Comparison of ENCODE assay signal across 8 cellular contexts in the genomic region with DNA sequence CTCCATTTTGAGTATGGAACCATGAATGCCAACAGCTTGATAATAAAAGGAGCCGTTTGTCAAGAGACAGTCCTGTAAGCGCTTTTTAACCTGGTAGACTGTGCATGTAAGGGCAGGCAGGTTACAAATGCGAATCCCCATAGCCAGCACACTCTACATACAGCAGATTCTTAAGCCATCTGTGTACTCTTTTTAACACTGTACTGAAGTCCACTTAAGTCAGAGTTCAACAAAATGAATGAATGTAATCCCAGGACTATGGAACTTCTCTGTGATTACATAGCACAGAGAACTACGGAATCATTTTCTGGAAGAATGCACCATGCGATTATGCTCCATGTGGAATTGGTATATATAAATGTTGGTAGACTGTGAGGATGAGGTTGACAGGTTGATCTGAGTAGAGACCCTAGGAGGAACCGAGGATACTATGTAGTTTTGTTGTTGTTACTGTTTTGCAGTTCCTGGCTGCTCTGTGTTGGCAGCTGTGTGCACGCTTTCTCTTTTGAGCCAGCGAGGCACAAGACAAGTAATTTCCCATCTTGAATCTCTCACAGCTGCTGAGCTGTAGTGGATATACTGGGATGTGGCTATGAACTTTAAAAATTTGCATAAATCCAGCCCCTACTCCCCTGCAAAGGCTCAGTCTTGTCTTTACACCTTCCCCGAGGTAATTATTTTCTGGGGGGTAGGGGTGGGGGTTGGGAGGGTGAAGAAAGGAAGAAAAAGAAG. TPM values are rescaled to one million over a fixed set of nuclear protein-coding genes. Genes with fewer than 3 reads are reported as not detected.
DNase-seq lines count a peak whose midpoint lies in the region; ATAC-seq and TF ChIP-seq lines count a peak whose summit lies in the region.

No MANE protein-coding gene starts in this region.

- no peaks in the 10 kb centered on the region for H3K27me3 Mint-ChIP-seq in activated naive CD4-positive, alpha-beta T cell treated with anti-CD3 and anti-CD28 coated beads for 36 hours (ENCODE audit: low read depth)
- H3K27me3 Mint-ChIP-seq in endodermal cell (ENCODE audit: insufficient read depth) = no peaks in the 10 kb centered on the region
- H3K27me3 Mint-ChIP-seq in naive thymus-derived CD4-positive, alpha-beta T cell = no peaks in the 10 kb centered on the region

- H3K27ac Mint-ChIP-seq in activated naive CD4-positive, alpha-beta T cell treated with anti-CD3 and anti-CD28 coated beads for 36 hours = peak overlapping the region; percentile 91
- no peak overlapping the region for H3K27ac Mint-ChIP-seq in endodermal cell
- H3K27ac Mint-ChIP-seq in naive thymus-derived CD4-positive, alpha-beta T cell = peak overlapping the region; percentile 83 to 97 (median 94)

- no peaks in the 10 kb centered on the region for H3K27me3 ChIP-seq in OCI-LY3 (ENCODE audit: low read depth, low read length)
- H3K27me3 ChIP-seq in endodermal cell (ENCODE audit: control insufficient read depth, insufficient read depth, low read length, poor library complexity, severe bottlenecking) = peaks cover 11% of the 10 kb centered on the region
- H3K27me3 ChIP-seq in naive thymus-derived CD4-positive, alpha-beta T cell (ENCODE audit: control insufficient read depth in 2 of 2, insufficient read depth in 2 of 2, low read length in 2 of 2) = no peaks in the 10 kb centered on the region

- no peak for DNase-seq in activated naive CD4-positive, alpha-beta T cell treated with anti-CD3 and anti-CD28 coated beads for 36 hours
- no peak for DNase-seq in activated naive CD4-positive, alpha-beta T cell treated with anti-CD3 and anti-CD28 coated beads, Interleukin-2, amount 50 U/mL, for 16 hours
- DNase-seq in endodermal cell (no peak), KG1 (lab: John Stamatoyannopoulos, UW) (no peak), NK-92 (lab: John Stamatoyannopoulos, UW; ENCODE audit: unreplicated experiment) (no peak)
- DNase-seq in naive thymus-derived CD4-positive, alpha-beta T cell = peak in 2 of 9 donors; percentile 9 to 24

- no peaks in the 10 kb centered on the region; the same call in 1 of the 2 replicates for H4K20me1 ChIP-seq in OCI-LY3 (ENCODE audit: insufficient read depth, low read length)

- peaks cover under 1% of the 10 kb centered on the region for H3K36me3 ChIP-seq in OCI-LY3 (replicated peaks; ENCODE audit: low read depth, low read length)
- H3K36me3 ChIP-seq in endodermal cell (ENCODE audit: control insufficient read depth, insufficient read depth, low read length) = peaks cover 4% of the 10 kb centered on the region
- peaks cover 0 to 8% (median 0%) of the 10 kb centered on the region in 3 experiments for H3K36me3 ChIP-seq in naive thymus-derived CD4-positive, alpha-beta T cell (ENCODE audit: control insufficient read depth in 2 of 3, insufficient read depth in 3 of 3, low read length in 3 of 3)

- peaks cover 6% of the 10 kb centered on the region for H3K79me2 ChIP-seq in OCI-LY3 (ENCODE audit: low read length)

- peak overlapping the region; percentile 99 for H3K4me2 ChIP-seq in OCI-LY3 (ENCODE audit: low read length)

- peak overlapping the region; percentile 91 for H3K4me3 Mint-ChIP-seq in activated naive CD4-positive, alpha-beta T cell treated with anti-CD3 and anti-CD28 coated beads for 36 hours
- H3K4me3 Mint-ChIP-seq in endodermal cell = peak overlapping the region; percentile 76
- peak overlapping the region; percentile 88 to 97 (median 96) for H3K4me3 Mint-ChIP-seq in naive thymus-derived CD4-positive, alpha-beta T cell

- H3K4me1 Mint-ChIP-seq in activated naive CD4-positive, alpha-beta T cell treated with anti-CD3 and anti-CD28 coated beads for 36 hours (ENCODE audit: low read depth) = peaks cover 39% of the 10 kb centered on the region
- H3K4me1 Mint-ChIP-seq in endodermal cell = peaks cover 26% of the 10 kb centered on the region
- H3K4me1 Mint-ChIP-seq in naive thymus-derived CD4-positive, alpha-beta T cell = peaks cover 37 to 50% (median 45%) of the 10 kb centered on the region in 7 donors

- H3K9me3 ChIP-seq in OCI-LY3 (ENCODE audit: insufficient read depth, low read length) = no peaks in the 10 kb centered on the region
- no peaks in the 10 kb centered on the region for H3K9me3 ChIP-seq in endodermal cell (ENCODE audit: control insufficient read depth, low read length)
- no peaks in the 10 kb centered on the region for H3K9me3 ChIP-seq in naive thymus-derived CD4-positive, alpha-beta T cell (ENCODE audit: control insufficient read depth in 2 of 3, low read length in 3 of 3)

- H3K36me3 Mint-ChIP-seq in activated naive CD4-positive, alpha-beta T cell treated with anti-CD3 and anti-CD28 coated beads for 36 hours (ENCODE audit: low read depth) = peaks cover 14% of the 10 kb centered on the region
- peaks cover 15% of the 10 kb centered on the region for H3K36me3 Mint-ChIP-seq in endodermal cell (ENCODE audit: low read depth)
- peaks cover 0 to 11% (median 0%) of the 10 kb centered on the region in 5 donors for H3K36me3 Mint-ChIP-seq in naive thymus-derived CD4-positive, alpha-beta T cell

- TF ChIP-seq CTCF in OCI-LY3 (IDR thresholded peaks at IDR 0.05; ENCODE audit: low read depth, low read length) (no peak), endodermal cell (conservative IDR thresholded peaks at IDR 0.05) (no peak)

- 63 to 90% methylated on average over 5 to 9 of the region's 9 CpGs for WGBS in endodermal cell (ENCODE audit: insufficient coverage in 1 of 2, insufficient read length in 1 of 2), 2 experiments

- ATAC-seq in HG02840 (IDR thresholded peaks at IDR 0.05; ENCODE audit: low FRiP score, unreplicated experiment) = peak; percentile 42
- ATAC-seq in naive thymus-derived CD4-positive, alpha-beta T cell = peak; percentile 39

- POLR2A ChIA-PET in naive thymus-derived CD4-positive, alpha-beta T cell (lab: Charles Lee) = interaction anchor here (0.6 to 4.3 kb wide), 20 partner anchors 9 to 1703 kb away, joined by 3 to 47 read pairs (median 4); partner anchors contain the start of genes LRRC8C and LRRC8D

- H3K9ac ChIP-seq in OCI-LY3 (ENCODE audit: low read length) = peak overlapping the region; percentile 67
- no peak overlapping the region for H3K9ac ChIP-seq in endodermal cell (ENCODE audit: extremely low read depth, low read length, poor library complexity, severe bottlenecking)

- intact Hi-C loops in activated naive CD4-positive, alpha-beta T cell treated with anti-CD3 and anti-CD28 coated beads for 36 hours (cut with micrococcal nuclease) = loop anchor here (1.0 to 10.0 kb wide), 12 partner anchors 22 to 1712 kb away; partner anchors contain the start of genes CDC7, LRRC8B, LRRC8C and PKN2
- intact Hi-C loops in naive thymus-derived CD4-positive, alpha-beta T cell (cut with micrococcal nuclease) = loop anchor here (1.0 to 10.0 kb wide), 16 partner anchors 13 to 950 kb away; partner anchors contain the start of genes LRRC8D (in 2 of the 2), ZNF326 (in 2 of the 2), GTF2B (in 1 of the 2) and LRRC8B (in 1 of the 2)

- no peaks in the 10 kb centered on the region for H3K9me3 Mint-ChIP-seq in activated naive CD4-positive, alpha-beta T cell treated with anti-CD3 and anti-CD28 coated beads for 36 hours
- no peaks in the 10 kb centered on the region for H3K9me3 Mint-ChIP-seq in endodermal cell
- H3K9me3 Mint-ChIP-seq in naive thymus-derived CD4-positive, alpha-beta T cell = no peaks in the 10 kb centered on the region

- H3K4me3 ChIP-seq in OCI-LY3 (ENCODE audit: low read length) = peak overlapping the region; percentile 93
- H3K4me3 ChIP-seq in endodermal cell (ENCODE audit: low read length) = peak overlapping the region; percentile 87
- H3K4me3 ChIP-seq in naive thymus-derived CD4-positive, alpha-beta T cell (ENCODE audit: low read length) = peak overlapping the region; percentile 69

- CTCF ChIA-PET in activated naive CD4-positive, alpha-beta T cell treated with anti-CD3 and anti-CD28 coated beads for 36 hours (lab: Charles Lee) = interaction anchor here (0.6 to 2.4 kb wide), 20 partner anchors 9 to 821 kb away, joined by 3 to 10 read pairs (median 6); no protein-coding TSS in a partner anchor
- CTCF ChIA-PET in naive thymus-derived CD4-positive, alpha-beta T cell (lab: Charles Lee) = interaction anchor here (0.6 to 3.2 kb wide), 13 partner anchors 12 to 146 kb away, joined by 3 to 17 read pairs (median 4); partner anchors contain the start of gene LRRC8D

- no peak overlapping the region for H2AFZ ChIP-seq in OCI-LY3 (ENCODE audit: low read depth, low read length)

- H3K27ac ChIP-seq in OCI-LY3 (ENCODE audit: low read length) (peak overlapping the region; percentile 9; the same call in 1 of the 2 replicates), endodermal cell (ENCODE audit: low read depth, low read length) (no peak overlapping the region)
- peak overlapping the region; percentile 87 for H3K27ac ChIP-seq in naive thymus-derived CD4-positive, alpha-beta T cell (ENCODE audit: low read depth, low read length)

- H3K4me1 ChIP-seq in OCI-LY3 (ENCODE audit: low read length) = peaks cover 32% of the 10 kb centered on the region
- H3K4me1 ChIP-seq in endodermal cell (ENCODE audit: control insufficient read depth, insufficient read depth, low read length) = peaks cover 15% of the 10 kb centered on the region
- H3K4me1 ChIP-seq in naive thymus-derived CD4-positive, alpha-beta T cell (ENCODE audit: control insufficient read depth in 2 of 2, insufficient read depth in 2 of 2, low read length in 2 of 2) = peaks cover 20 to 30% of the 10 kb centered on the region in 2 donors

RNA-seq across cellular contexts. Expression of gene LRRC8D, which starts 21.9 kb away (rescaled TPM):
- total RNA-seq in activated naive CD4-positive, alpha-beta T cell treated with anti-CD3 and anti-CD28 coated beads for 36 hours = 10 to 100 TPM; 14.4 to 15.0 TPM
- total RNA-seq in endodermal cell = 10 to 100 TPM; 23.8 to 33.8 TPM
- polyA plus RNA-seq in endodermal cell (2013, experiment 1 of 2) = 26.5 TPM
- 21.1 TPM for polyA plus RNA-seq in endodermal cell (2013, experiment 2 of 2)
- 10 to 100 TPM; 21.1 to 42.6 (median 37.3) TPM for total RNA-seq in naive thymus-derived CD4-positive, alpha-beta T cell
- 10 to 100 TPM; 47.7 to 65.7 TPM for polyA plus RNA-seq in naive thymus-derived CD4-positive, alpha-beta T cell
